In genomic region chr6:3750324-3751018, GRCh38 we compare ENCODE assay signal across 7 cellular contexts. TPM values are rescaled to one million over a fixed set of nuclear protein-coding genes. Genes with fewer than 3 reads are reported as not detected.
DNase-seq lines count a peak whose midpoint lies in the region; ATAC-seq and TF ChIP-seq lines count a peak whose summit lies in the region.

No MANE protein-coding gene starts in this region.

- DNase-seq in HuH-7 (ENCODE audit: low spot score) (peak; percentile 43), adrenal gland (peak; percentile 83 to 91 (median 88)), heart left ventricle (peak; percentile 89 to 92 (median 90)), occipital lobe (lab: John Stamatoyannopoulos, UW) (peak; percentile 60), activated gamma-delta T cell treated with Interleukin-2 at 50 U/mL for 16 hours (no peak)

- intact Hi-C loops in adrenal gland (cut with DNase I) (no loop called here), heart left ventricle (cut with DNase I) (loop anchor here in 7 of 10 donors (1.0 to 10.0 kb wide), 5 partner anchors 47 to 77 kb away; no protein-coding TSS in a partner anchor)

- H3K27ac ChIP-seq in adrenal gland, result peak overlapping the region; percentile 45 to 97 (median 93)
- H3K27ac ChIP-seq in heart left ventricle, result peak overlapping the region; percentile 87 to 100 (median 98)

- peak; percentile 19 to 60 for TF ChIP-seq POLR2A in adrenal gland (IDR thresholded peaks at IDR 0.05)
- TF ChIP-seq POLR2A in heart left ventricle (IDR thresholded peaks at IDR 0.05), result peak in 1 of 2 donors; percentile 78

- no peak for TF ChIP-seq CTCF in adrenal gland (IDR thresholded peaks at IDR 0.05)
- TF ChIP-seq CTCF in heart left ventricle (IDR thresholded peaks at IDR 0.05), result no peak

- H3K36me3 ChIP-seq in adrenal gland (replicated peaks in 1 of 2) (no peaks in the 10 kb centered on the region), heart left ventricle (peaks cover 0 to 5% (median 0%) of the 10 kb centered on the region in 9 donors)

- H3K9me3 ChIP-seq in adrenal gland (replicated peaks in 1 of 3), result no peaks in the 10 kb centered on the region
- no peaks in the 10 kb centered on the region for H3K9me3 ChIP-seq in heart left ventricle

- peak; percentile 27 to 70 (median 59) for ATAC-seq in heart left ventricle
- no peak for ATAC-seq in HG03342 (IDR thresholded peaks at IDR 0.05; ENCODE audit: unreplicated experiment)

- H3K4me1 ChIP-seq in adrenal gland (replicated peaks in 1 of 2), result peaks cover 19 to 34% of the 10 kb centered on the region in 2 donors
- H3K4me1 ChIP-seq in heart left ventricle, result peaks cover 6 to 70% (median 51%) of the 10 kb centered on the region in 12 donors

- peak overlapping the region; percentile 6; the same call in 1 of the 2 replicates for H3K4me3 ChIP-seq in GM08714 (ENCODE audit: low read length)
- peak overlapping the region in 2 of 4 donors; percentile 51 to 89 for H3K4me3 ChIP-seq in adrenal gland
- peak overlapping the region; percentile 76 to 99 (median 90) for H3K4me3 ChIP-seq in heart left ventricle

- 2 to 5% (median 3%) methylated on average over 22 to 67 of the region's 68 CpGs for WGBS in adrenal gland, 4 donors
- WGBS in heart left ventricle, 4 donors, result 1 to 2% (median 2%) methylated on average over 39 to 68 of the region's 68 CpGs

- H3K27me3 ChIP-seq in adrenal gland (no peaks in the 10 kb centered on the region), heart left ventricle (peaks cover 0 to 7% (median 0%) of the 10 kb centered on the region in 9 donors)

RNA-seq across cellular contexts. Expression of gene PXDC1, which starts 1.0 kb away (rescaled TPM):
- total RNA-seq in adrenal gland (10 to 100 TPM; 15.7 to 46.7 (median 25.9) TPM), heart left ventricle (10 to 100 TPM; 13.7 to 73.9 (median 29.1) TPM), occipital lobe (11.1 TPM)
- polyA plus RNA-seq in adrenal gland (10 to 100 TPM; 12.9 to 36.3 (median 21.6) TPM), heart left ventricle (10 to 100 TPM; 20.0 to 89.9 TPM)

Comparison
In these comparisons a context has a peak if more than half of its experiments do, and no peak if none do; other contexts are left out.
1. intact Hi-C loops: an anchor here in heart left ventricle (1.0 to 10.0 kb wide); none called in adrenal gland.